In genomic region chr20:48711696-48712464, GRCh38 we compare ENCODE assay signal across 17 cellular contexts.
DNase-seq lines count a peak whose midpoint lies in the region; ATAC-seq lines count a peak whose summit lies in the region.
"Had no signal": no experiment of that assay in that cellular context is flagged by ENCODE, and none has a peak within 500 bp of the region (broad histone marks: within the 10 kb centered on the region; RNA-seq: fewer than 3 reads in every experiment).

No MANE protein-coding gene starts in this region.

- H3K27ac Mint-ChIP-seq in activated T-helper 17 cell treated with anti-CD3 and anti-CD28 coated beads, Interleukin-2, amount 50 U/mL, for 72 hours = peak overlapping the region; percentile 39
- peak overlapping the region; percentile 100 for H3K27ac Mint-ChIP-seq in natural killer cell treated with Interleukin-12 subunit alpha and Interleukin-12 subunit beta and Interleukin-15 and Interleukin-18, amount 100 ng/mL, for 72 hours

- no peaks in the 10 kb centered on the region for H3K9me3 Mint-ChIP-seq in activated T-helper 17 cell treated with anti-CD3 and anti-CD28 coated beads, Interleukin-2, amount 50 U/mL, for 72 hours
- no peaks in the 10 kb centered on the region for H3K9me3 Mint-ChIP-seq in natural killer cell treated with Interleukin-12 subunit alpha and Interleukin-12 subunit beta and Interleukin-15 and Interleukin-18, amount 100 ng/mL, for 72 hours
- H3K9me3 Mint-ChIP-seq: T-cell had no signal

- DNase-seq in natural killer cell treated with Interleukin-12 subunit alpha and Interleukin-12 subunit beta and Interleukin-15 and Interleukin-18, amount 100 ng/mL, for 72 hours (ENCODE audit: low spot score) = peak; percentile 56
- DNase-seq in activated effector memory CD4-positive, alpha-beta T cell treated with anti-CD3 and anti-CD28 coated beads, Interleukin-2, amount 50 U/mL, for 16 hours = no peak
- no peak for DNase-seq in NCI-H1092 treated with DMSO at 0.1 percent for 48 hours (lab: John Stamatoyannopoulos, UW)
- DNase-seq: activated effector memory CD4-positive, alpha-beta T cell treated with Interleukin-2 at 50 U/mL for 16 hours; IMR-90; kidney; NCI-H1417; NCI-H526 treated with DMSO at 0.1 percent for 48 hours; retina; stimulated activated CD4-positive, alpha-beta T cell treated with anti-CD3 and anti-CD28 coated beads, Interleukin-4, amount 100 ng/mL, for 1 hour; stimulated activated naive CD4-positive, alpha-beta T cell had no signal

- H3K27me3 Mint-ChIP-seq in activated T-helper 17 cell treated with anti-CD3 and anti-CD28 coated beads, Interleukin-2, amount 50 U/mL, for 72 hours = no peaks in the 10 kb centered on the region
- no peaks in the 10 kb centered on the region for H3K27me3 Mint-ChIP-seq in natural killer cell treated with Interleukin-12 subunit alpha and Interleukin-12 subunit beta and Interleukin-15 and Interleukin-18, amount 100 ng/mL, for 72 hours
- H3K27me3 Mint-ChIP-seq: T-cell had no signal

- ATAC-seq in GM18868 (IDR thresholded peaks at IDR 0.05; ENCODE audit: unreplicated experiment) (peak; percentile 9), HG02798 (IDR thresholded peaks at IDR 0.05; ENCODE audit: poor library complexity, unreplicated experiment) (peak; percentile 2), HG02642 (IDR thresholded peaks at IDR 0.05; ENCODE audit: poor library complexity, unreplicated experiment) (no peak), GM18498 (IDR thresholded peaks at IDR 0.05; ENCODE audit: unreplicated experiment) (no peak)
- ATAC-seq in activated T-helper 17 cell treated with anti-CD3 and anti-CD28 coated beads, Interleukin-2, amount 50 U/mL, for 72 hours (replicated peaks) = no peak
- ATAC-seq in natural killer cell treated with Interleukin-12 subunit alpha and Interleukin-12 subunit beta and Interleukin-15 and Interleukin-18, amount 100 ng/mL, for 72 hours = no peak
- ATAC-seq: T-cell had no signal

- no peak overlapping the region for H3K4me3 Mint-ChIP-seq in activated T-helper 17 cell treated with anti-CD3 and anti-CD28 coated beads, Interleukin-2, amount 50 U/mL, for 72 hours
- peak overlapping the region; percentile 68 for H3K4me3 Mint-ChIP-seq in natural killer cell treated with Interleukin-12 subunit alpha and Interleukin-12 subunit beta and Interleukin-15 and Interleukin-18, amount 100 ng/mL, for 72 hours
- H3K4me3 Mint-ChIP-seq: T-cell had no signal

- H3K4me1 Mint-ChIP-seq in activated T-helper 17 cell treated with anti-CD3 and anti-CD28 coated beads, Interleukin-2, amount 50 U/mL, for 72 hours = peaks cover 59% of the 10 kb centered on the region
- peaks cover 73 to 78% of the 10 kb centered on the region in 2 donors for H3K4me1 Mint-ChIP-seq in natural killer cell treated with Interleukin-12 subunit alpha and Interleukin-12 subunit beta and Interleukin-15 and Interleukin-18, amount 100 ng/mL, for 72 hours (ENCODE audit: low read depth in 2 of 2)

- H3K36me3 Mint-ChIP-seq in activated T-helper 17 cell treated with anti-CD3 and anti-CD28 coated beads, Interleukin-2, amount 50 U/mL, for 72 hours (ENCODE audit: low read depth) = peaks cover 81% of the 10 kb centered on the region
- H3K36me3 Mint-ChIP-seq in natural killer cell treated with Interleukin-12 subunit alpha and Interleukin-12 subunit beta and Interleukin-15 and Interleukin-18, amount 100 ng/mL, for 72 hours = peaks cover 7% of the 10 kb centered on the region

Comparison
In these comparisons a context has a peak if more than half of its experiments do, and no peak if none do; other contexts are left out.
1. ATAC-seq: peak in GM18868 (single experiment) and HG02798 (single experiment); none in activated T-helper 17 cell treated with anti-CD3 and anti-CD28 coated beads, Interleukin-2, amount 50 U/mL, for 72 hours (single experiment), natural killer cell treated with Interleukin-12 subunit alpha and Interleukin-12 subunit beta and Interleukin-15 and Interleukin-18, amount 100 ng/mL, for 72 hours (0 of 2), HG02642 (single experiment) and GM18498 (single experiment).